In genomic region chr4:182642831-182643230, GRCh38 we compare ENCODE assay signal across 9 cellular contexts.
DNase-seq lines count a peak whose midpoint lies in the region; ATAC-seq and TF ChIP-seq lines count a peak whose summit lies in the region.
"Had no signal": no experiment of that assay in that cellular context is flagged by ENCODE, and none has a peak within 500 bp of the region (broad histone marks: within the 10 kb centered on the region; RNA-seq: fewer than 3 reads in every experiment).

No MANE protein-coding gene starts in this region.

- H3K4me3 ChIP-seq in astrocyte of the cerebellum (ENCODE audit: low read depth, low read length), result no peak overlapping the region
- H3K4me3 ChIP-seq: neural progenitor cell had no signal

- TF ChIP-seq CTCF in astrocyte of the cerebellum (IDR thresholded peaks at IDR 0.05; ENCODE audit: low read depth, low read length, missing control alignments) (peak; percentile 36), GM10248 (IDR thresholded peaks at IDR 0.05; ENCODE audit: control extremely low read depth, extremely low read depth, low read depth, missing control alignments) (no peak)

- in situ Hi-C loops in astrocyte of the cerebellum (cut with HindIII; ENCODE audit: low sequenced_read_pairs), result no loop called here

- ATAC-seq in HG03354 (IDR thresholded peaks at IDR 0.05; ENCODE audit: poor library complexity, severe bottlenecking, unreplicated experiment), result peak; percentile 64

- DNase-seq in NCI-H2107 treated with DMSO at 0.1 percent for 48 hours (lab: John Stamatoyannopoulos, UW; ENCODE audit: unreplicated experiment) (peak; percentile 17), NCI-H2107 (lab: John Stamatoyannopoulos, UW) (no peak), astrocyte of the cerebellum (ENCODE audit: low read depth) (no peak), renal cortical epithelial cell (ENCODE audit: low read depth) (peak; percentile 5), GM10248 (ENCODE audit: extremely low spot score) (no peak), SW480 (ENCODE audit: low spot score) (no peak), NCI-H1105 (lab: John Stamatoyannopoulos, UW) (no peak)

- POLR2A ChIA-PET in GM10248 (lab: Yijun Ruan, JAX), result no interaction called here

- CTCF ChIA-PET in GM10248 (lab: Yijun Ruan, JAX), result no interaction called here

Comparison
In these comparisons a context has a peak if more than half of its experiments do, and no peak if none do; other contexts are left out.
1. DNase-seq: peak in NCI-H2107 treated with DMSO at 0.1 percent for 48 hours (single experiment) and renal cortical epithelial cell (single experiment); none in NCI-H2107 (single experiment), astrocyte of the cerebellum (single experiment), GM10248 (single experiment), SW480 (single experiment) and NCI-H1105 (single experiment).